In the genomic region with DNA sequence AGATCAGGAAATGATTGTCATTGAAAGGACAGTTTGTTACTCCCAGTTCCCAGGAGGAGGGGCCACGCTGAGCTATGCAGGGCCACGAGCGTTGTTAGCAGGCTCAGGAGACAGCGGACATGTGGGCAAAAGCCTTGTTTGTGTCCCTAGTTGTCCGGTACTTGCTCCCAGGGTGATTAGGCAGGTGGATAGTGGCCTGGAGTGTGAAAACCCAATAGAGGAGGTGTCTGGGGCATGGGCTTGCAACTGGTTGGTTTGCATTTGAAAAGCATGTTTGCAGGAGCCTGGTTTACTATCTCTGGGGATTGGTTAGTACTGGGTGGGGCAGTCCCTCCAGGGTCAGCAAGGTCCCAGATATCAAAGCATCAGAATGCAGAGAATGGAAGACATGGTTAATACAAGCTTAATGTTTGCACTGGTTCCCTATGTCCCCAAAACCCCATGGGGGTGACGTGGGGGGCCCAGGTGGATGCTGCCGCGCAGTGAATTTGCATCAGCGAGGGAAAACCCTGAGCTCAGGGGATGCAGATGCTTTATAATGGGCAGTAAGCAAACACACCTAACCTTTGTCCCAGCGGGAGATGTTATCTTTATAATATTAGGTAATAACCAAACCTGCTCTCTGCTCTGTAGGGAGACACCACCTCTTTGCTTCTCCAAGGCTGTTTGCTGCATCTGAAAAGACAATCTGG, we compare ENCODE assay signal across 21 cellular contexts. TPM values are rescaled to one million over a fixed set of nuclear protein-coding genes. Genes with fewer than 3 reads are reported as not detected.
DNase-seq lines count a peak whose midpoint lies in the region; ATAC-seq, FAIRE-seq and TF ChIP-seq lines count a peak whose summit lies in the region.
"Had no signal": no experiment of that assay in that cellular context is flagged by ENCODE, and none has a peak within 500 bp of the region (broad histone marks: within the 10 kb centered on the region; RNA-seq: fewer than 3 reads in every experiment).

No MANE protein-coding gene starts in this region.

- in situ Hi-C loops in transverse colon (cut with MboI; ENCODE audit: low pct_ligation_motif_present in 1 of 4, low pct_unique_long_range_greater_than_20kb in 1 of 4, low sequenced_read_pairs in 3 of 4) = no loop called here

- TF ChIP-seq CTCF in transverse colon (IDR thresholded peaks at IDR 0.05) (no peak), kidney (IDR thresholded peaks at IDR 0.05; ENCODE audit: borderline replicate concordance, extremely low read depth, insufficient read depth) (no peak)

- DNase-seq in NCI-H82 (lab: John Stamatoyannopoulos, UW) (peak; percentile 49), NCI-H82 treated with DMSO at 0.1 percent for 48 hours (lab: John Stamatoyannopoulos, UW; ENCODE audit: unreplicated experiment) (no peak), NT2/D1 (ENCODE audit: low read depth, low spot score) (peak; percentile 47), left colon (peak; percentile 34 to 46), transverse colon (peak; percentile 20), kidney (no peak)
- DNase-seq: 8988T; activated CD4-positive, alpha-beta memory T cell treated with anti-CD3 and anti-CD28 coated beads for 36 hours; activated naive CD8-positive, alpha-beta T cell treated with anti-CD3 and anti-CD28 coated beads for 36 hours; activated T-cell treated with anti-CD3 and anti-CD28 coated beads, Interleukin-2, amount 50 U/mL, for 48 hours; dermis blood vessel endothelial cell; DMS79 treated with DMSO at 0.1 percent for 48 hours; glutamatergic neuron; NCI-H1105 treated with DMSO at 0.1 percent for 48 hours; OCI-M1; thyroid gland had no signal

- TF ChIP-seq EP300 in transverse colon (IDR thresholded peaks at IDR 0.05; ENCODE audit: low read depth) = no peak

- intact Hi-C loops in left colon (cut with DNase I, micrococcal nuclease) = no loop called here
- intact Hi-C loops in transverse colon (cut with DNase I; ENCODE audit: low total_unique reads) = no loop called here
- intact Hi-C loops in kidney (cut with DNase I) = no loop called here

- no peak overlapping the region for H3K4me3 ChIP-seq in NT2/D1 (ENCODE audit: insufficient read length, low read depth)
- no peak overlapping the region for H3K4me3 ChIP-seq in transverse colon
- H3K4me3 ChIP-seq in kidney (ENCODE audit: low read length in 2 of 2) = no peak overlapping the region
- H3K4me3 ChIP-seq: BLaER1 treated with 17β-estradiol and CSF1 and Interleukin-3, amounts not matched to agents 10 nM and 100 nM; thyroid gland had no signal

- H3K4me1 ChIP-seq in NT2/D1 (ENCODE audit: insufficient read depth, insufficient read length) (peaks cover 4% of the 10 kb centered on the region), transverse colon (peaks cover 7 to 36% (median 20%) of the 10 kb centered on the region in 4 donors), kidney (ENCODE audit: control insufficient read depth in 1 of 2, insufficient read depth in 1 of 2, low read depth in 1 of 2, low read length in 2 of 2) (peaks cover 0 to 5% of the 10 kb centered on the region in 2 donors)

- FAIRE-seq in kidney (lab: Jason Lieb, UNC) = no peak
- FAIRE-seq: keratinocyte had no signal

- H3K36me3 ChIP-seq in NT2/D1 (ENCODE audit: insufficient read depth, insufficient read length, low read length) (no peaks in the 10 kb centered on the region), transverse colon (no peaks in the 10 kb centered on the region), kidney (ENCODE audit: control insufficient read depth in 1 of 2, insufficient read depth in 2 of 2, low read length in 2 of 2) (no peaks in the 10 kb centered on the region)
- H3K36me3 ChIP-seq: BLaER1 treated with 17β-estradiol and CSF1 and Interleukin-3, amounts not matched to agents 10 nM and 100 nM; thyroid gland had no signal

- TF ChIP-seq POLR2A in transverse colon (IDR thresholded peaks at IDR 0.05) = no peak

- peaks cover 16% of the 10 kb centered on the region for H3K27me3 ChIP-seq in NT2/D1 (ENCODE audit: insufficient read depth, insufficient read length)
- no peaks in the 10 kb centered on the region for H3K27me3 ChIP-seq in transverse colon
- H3K27me3 ChIP-seq: BLaER1 treated with 17β-estradiol and CSF1 and Interleukin-3, amounts not matched to agents 10 nM and 100 nM; thyroid gland had no signal

- ATAC-seq in left colon = peak; percentile 76
- ATAC-seq in GM19395 (IDR thresholded peaks at IDR 0.05; ENCODE audit: unreplicated experiment) = no peak
- ATAC-seq in GM18861 (IDR thresholded peaks at IDR 0.05; ENCODE audit: unreplicated experiment) = no peak

- H3K27ac ChIP-seq in transverse colon (peak overlapping the region; percentile 46 to 80 (median 54)), kidney (ENCODE audit: low read depth in 2 of 2, low read length in 2 of 2) (no peak overlapping the region)
- H3K27ac ChIP-seq: thyroid gland had no signal

- 46% methylated on average over 10 of the region's 10 CpGs; no CpG with 5 or more reads in 1 of the 2 donors for WGBS in transverse colon (ENCODE audit: low coverage in 1 of 2), 2 donors

- no peak overlapping the region for H3K9ac ChIP-seq in NT2/D1 (ENCODE audit: insufficient read length, low read depth)
- H3K9ac ChIP-seq in kidney (ENCODE audit: low read length in 2 of 2) = no peak overlapping the region
- H3K9ac ChIP-seq: BLaER1 treated with 17β-estradiol and CSF1 and Interleukin-3, amounts not matched to agents 10 nM and 100 nM had no signal

- H3K9me3 ChIP-seq in NT2/D1 (ENCODE audit: insufficient read depth, low read length) (no peaks in the 10 kb centered on the region), transverse colon (no peaks in the 10 kb centered on the region), kidney (ENCODE audit: control insufficient read depth in 1 of 2, low read length in 2 of 2) (no peaks in the 10 kb centered on the region)
- H3K9me3 ChIP-seq: thyroid gland had no signal

RNA-seq across cellular contexts. Expression of a gene that starts 39.7 kb away (rescaled TPM):
- total RNA-seq in left colon (not detected), transverse colon (1 to 10 TPM in 1 of 4 donors, under 1 TPM in 1, not detected in 2; 0.32 to 2.6 TPM), kidney (1.7 TPM)
- 1.4 TPM for polyA plus RNA-seq in kidney (ENCODE audit: insufficient read depth, low read depth, low replicate concordance)
- total RNA-seq: activated CD4-positive, alpha-beta memory T cell treated with anti-CD3 and anti-CD28 coated beads for 36 hours; activated naive CD8-positive, alpha-beta T cell treated with anti-CD3 and anti-CD28 coated beads for 36 hours; skeletal muscle tissue had no signal
- polyA plus RNA-seq: keratinocyte had no signal

Comparison
In these comparisons a context has a peak if more than half of its experiments do, and no peak if none do; other contexts are left out.
1. DNase-seq: peak in NCI-H82 (single experiment), NT2/D1 (single experiment), left colon (2 of 2) and transverse colon (single experiment); none in NCI-H82 treated with DMSO at 0.1 percent for 48 hours (single experiment) and kidney (single experiment).
2. H3K27ac ChIP-seq: peak in transverse colon (4 of 4); none in kidney (0 of 2).